Comparison of ENCODE assay signal across 9 cellular contexts in genomic region chr3:185820973-185821758, GRCh38. TPM values are rescaled to one million over a fixed set of nuclear protein-coding genes. Genes with fewer than 3 reads are reported as not detected.
DNase-seq lines count a peak whose midpoint lies in the region; ATAC-seq, FAIRE-seq and TF ChIP-seq lines count a peak whose summit lies in the region.
"Had no signal": no experiment of that assay in that cellular context is flagged by ENCODE, and none has a peak within 500 bp of the region (broad histone marks: within the 10 kb centered on the region; RNA-seq: fewer than 3 reads in every experiment).

No MANE protein-coding gene starts in this region.

- H3K9me3 Mint-ChIP-seq in CD4-positive, alpha-beta memory T cell, result peaks cover 0 to 2% (median 0%) of the 10 kb centered on the region in 8 donors

- peaks cover 3 to 14% (median 6%) of the 10 kb centered on the region in 4 donors for H3K4me1 Mint-ChIP-seq in CD4-positive, alpha-beta memory T cell

- intact Hi-C loops in CD4-positive, alpha-beta memory T cell (cut with micrococcal nuclease), result loop anchor here (10.0 kb wide), 1 partner anchor 114 kb away; the partner anchor contains the start of gene TRA2B

- H3K36me3 ChIP-seq in CD4-positive, alpha-beta memory T cell (ENCODE audit: insufficient read depth, low read length), result no peaks in the 10 kb centered on the region

- H3K27ac ChIP-seq in epithelial cell of prostate, result peak overlapping the region; percentile 90
- H3K27ac ChIP-seq in CD4-positive, alpha-beta memory T cell (ENCODE audit: low read depth, low read length), result no peak overlapping the region

- H3K27me3 ChIP-seq in CD4-positive, alpha-beta memory T cell (ENCODE audit: insufficient read depth, low read length), result peaks cover 27% of the 10 kb centered on the region

- H3K9me3 ChIP-seq in CD4-positive, alpha-beta memory T cell (ENCODE audit: control insufficient read depth in 1 of 2, low read length in 2 of 2), result no peaks in the 10 kb centered on the region

- ATAC-seq in HG02588 (IDR thresholded peaks at IDR 0.05; ENCODE audit: unreplicated experiment), result no peak

- no peak overlapping the region for H3K4me3 ChIP-seq in CD4-positive, alpha-beta memory T cell (ENCODE audit: low read length in 2 of 2)

- TF ChIP-seq POLR2A in H54 (IDR thresholded peaks at IDR 0.05; ENCODE audit: low read depth, low read length), result no peak

- CTCF ChIA-PET in CD4-positive, alpha-beta memory T cell (lab: Charles Lee; ENCODE audit: partially characterized antibody), result interaction anchor here (0.6 kb wide), 1 partner anchor 9 kb away, joined by 3 read pairs; no protein-coding TSS in a partner anchor

- FAIRE-seq in H54 (lab: Jason Lieb, UNC), result peak; percentile 100

- H3K4me1 ChIP-seq in CD4-positive, alpha-beta memory T cell (ENCODE audit: insufficient read depth, low read length), result peaks cover 12% of the 10 kb centered on the region

- no peaks in the 10 kb centered on the region for H3K36me3 Mint-ChIP-seq in CD4-positive, alpha-beta memory T cell

- H3K27ac Mint-ChIP-seq in CD4-positive, alpha-beta memory T cell, result no peak overlapping the region

- H3K4me3 Mint-ChIP-seq in CD4-positive, alpha-beta memory T cell, result no peak overlapping the region

- POLR2A ChIA-PET in CD4-positive, alpha-beta memory T cell (lab: Charles Lee; ENCODE audit: partially characterized antibody), result no interaction called here

- DNase-seq in H54 (ENCODE audit: insufficient read length, low spot score) (peak; percentile 61), OCI-M1 (lab: John Stamatoyannopoulos, UW) (peak; percentile 55), epithelial cell of prostate (ENCODE audit: low read depth, low spot score) (no peak), pulmonary artery endothelial cell (ENCODE audit: low read depth, low spot score) (peak; percentile 52), OCI-M2 (lab: John Stamatoyannopoulos, UW; ENCODE audit: unreplicated experiment) (no peak), hippocampal formation (lab: John Stamatoyannopoulos, UW) (no peak)
- DNase-seq in CD4-positive, alpha-beta memory T cell, result no peak
- DNase-seq: activated T-cell treated with anti-CD3 and anti-CD28 coated beads, Interleukin-2, amount 50 U/mL, for 1 hour had no signal

- peaks cover 29 to 34% of the 10 kb centered on the region in 2 donors for H3K27me3 Mint-ChIP-seq in CD4-positive, alpha-beta memory T cell

RNA-seq across cellular contexts. Expression of gene IGF2BP2, which starts 3.7 kb away (rescaled TPM):
- 56.4 and 62.0 TPM in 2 replicates for total RNA-seq in pulmonary artery endothelial cell
- not detected for total RNA-seq in CD4-positive, alpha-beta memory T cell
- polyA plus RNA-seq in CD4-positive, alpha-beta memory T cell, result not detected

Comparison
In these comparisons a context has a peak if more than half of its experiments do, and no peak if none do; other contexts are left out.
1. DNase-seq: peak in H54 (single experiment), OCI-M1 (single experiment) and pulmonary artery endothelial cell (single experiment); none in epithelial cell of prostate (single experiment), OCI-M2 (single experiment), CD4-positive, alpha-beta memory T cell (0 of 5) and hippocampal formation (0 of 2).
2. RNA of gene IGF2BP2, which starts 3.7 kb away (total RNA-seq): 56.4 to 62.0 TPM in pulmonary artery endothelial cell; not detected in CD4-positive, alpha-beta memory T cell; every median in the first group is over 10 times any median in the second.